1 cellular context compared by ENCODE assay signal in the genomic region with DNA sequence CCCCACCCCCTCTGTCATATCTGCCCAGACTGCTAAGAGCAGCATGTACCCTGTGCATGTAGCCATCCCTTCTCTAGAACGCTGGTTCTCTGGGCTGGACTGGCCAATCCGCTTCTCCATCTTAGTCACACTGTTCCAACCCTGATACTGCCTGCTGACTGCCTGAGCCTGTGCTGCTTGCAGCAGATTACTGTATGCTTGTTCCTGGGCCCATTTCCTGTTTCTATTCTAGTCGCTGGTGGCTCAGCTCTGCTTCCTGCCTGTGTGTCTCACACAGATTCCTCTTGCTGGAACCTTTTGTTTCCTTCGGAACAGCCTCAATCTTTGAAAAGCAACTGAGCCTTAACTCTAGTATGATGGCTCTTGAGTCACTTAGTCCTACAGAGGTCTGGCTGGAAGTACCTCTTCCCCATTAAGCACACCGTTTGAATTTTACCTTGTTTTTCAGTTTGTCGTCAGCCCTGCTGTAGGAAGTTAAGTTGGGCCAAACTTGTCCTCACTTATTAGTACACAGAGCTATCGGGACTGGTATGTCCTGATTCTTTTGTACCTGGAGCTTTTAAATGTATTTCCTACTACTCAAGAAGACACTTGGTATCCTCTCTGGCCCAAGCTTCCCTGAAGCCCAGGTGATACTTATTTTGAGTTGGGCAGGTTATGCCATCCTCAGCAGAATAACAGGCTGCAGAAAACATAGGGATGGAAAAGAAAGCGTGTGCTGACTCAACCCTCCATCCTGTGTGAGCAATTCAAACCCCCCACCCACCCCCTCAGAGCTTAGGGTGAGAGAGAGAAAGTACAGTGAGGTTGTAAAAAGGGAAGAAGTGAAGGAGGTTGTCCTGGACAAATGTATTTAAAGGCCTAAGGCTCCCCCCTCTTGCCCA.
TF ChIP-seq lines count a peak whose summit lies in the region.

No MANE protein-coding gene starts in this region.

TF ChIP-seq in K562, 482 proteins besides CTCF, POLR2A, EP300 and RAD21 (continued from another document and continues in another):
- no peak for TF ChIP-seq ELK3 (CRISPR knock-in tag; IDR thresholded peaks at IDR 0.05)
- peak; percentile 38 to 86 for TF ChIP-seq AFF1 (IDR thresholded peaks at IDR 0.05; ENCODE audit: low read depth in 1 of 2, partially characterized antibody in 2 of 2)
- TF ChIP-seq ZFP1 (CRISPR knock-in tag; IDR thresholded peaks at IDR 0.05) = no peak
- TF ChIP-seq ZNF282 (CRISPR knock-in tag; IDR thresholded peaks at IDR 0.05) = no peak
- TF ChIP-seq, protein P1, sequence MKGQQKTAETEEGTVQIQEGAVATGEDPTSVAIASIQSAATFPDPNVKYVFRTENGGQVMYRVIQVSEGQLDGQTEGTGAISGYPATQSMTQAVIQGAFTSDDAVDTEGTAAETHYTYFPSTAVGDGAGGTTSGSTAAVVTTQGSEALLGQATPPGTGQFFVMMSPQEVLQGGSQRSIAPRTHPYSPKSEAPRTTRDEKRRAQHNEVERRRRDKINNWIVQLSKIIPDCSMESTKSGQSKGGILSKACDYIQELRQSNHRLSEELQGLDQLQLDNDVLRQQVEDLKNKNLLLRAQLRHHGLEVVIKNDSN (CRISPR knock-in tag; IDR thresholded peaks at IDR 0.05) = peak; percentile 62
- peak; percentile 90 for TF ChIP-seq TFAP4 (CRISPR knock-in tag; IDR thresholded peaks at IDR 0.05; ENCODE audit: borderline replicate concordance)
- TF ChIP-seq MEF2D (tag; conservative IDR thresholded peaks at IDR 0.05; ENCODE audit: low read depth) = peak; percentile 99
- 0 out of 2 replicates have a peak, but pooled peaks have one; percentile 64 for TF ChIP-seq ZNF766 (CRISPR knock-in tag; conservative IDR thresholded peaks at IDR 0.05)
- TF ChIP-seq ZBTB9 (CRISPR knock-in tag; IDR thresholded peaks at IDR 0.05) = 0 out of 2 replicates have a peak, but pooled peaks have one; percentile 61
- TF ChIP-seq CTBP1 (IDR thresholded peaks at IDR 0.05; ENCODE audit: borderline replicate concordance) = peak; percentile 96
- no peak for TF ChIP-seq EZH2 (IDR thresholded peaks at IDR 0.05; ENCODE audit: borderline replicate concordance, low read depth, low read length)
- TF ChIP-seq ZFPM2 (CRISPR knock-in tag; IDR thresholded peaks at IDR 0.05) = no peak
- TF ChIP-seq TOE1 (IDR thresholded peaks at IDR 0.05; ENCODE audit: borderline replicate concordance) = peak; percentile 72
- no peak for TF ChIP-seq TOE1 (CRISPR knock-in tag; IDR thresholded peaks at IDR 0.05; ENCODE audit: borderline replicate concordance, low read depth)
- no peak for TF ChIP-seq ADNP (tag; IDR thresholded peaks at IDR 0.05)
- TF ChIP-seq FIP1L1 (IDR thresholded peaks at IDR 0.05; ENCODE audit: low read depth, low read length, poor library complexity, severe bottlenecking) = no peak
- TF ChIP-seq CREB5 (CRISPR knock-in tag; IDR thresholded peaks at IDR 0.05) = 0 out of 2 replicates have a peak, but pooled peaks have one; percentile 28
- TF ChIP-seq ZNF318 (IDR thresholded peaks at IDR 0.05; ENCODE audit: borderline replicate concordance in 1 of 2, low read depth in 1 of 2) = no peak
- TF ChIP-seq STAT5B (CRISPR knock-in tag; IDR thresholded peaks at IDR 0.05) = no peak
- TF ChIP-seq MAZ (CRISPR knock-in tag; conservative IDR thresholded peaks at IDR 0.05 in 1 of 2, IDR thresholded peaks at IDR 0.05 in 1 of 2) = peak; percentile 63 to 73; a peak in 3 of 4 replicates
- TF ChIP-seq FOSL1 (tag; conservative IDR thresholded peaks at IDR 0.05) = peak; percentile 76
- 0 out of 2 replicates have a peak, but pooled peaks have one; percentile 29 for TF ChIP-seq DDX20 (tag; IDR thresholded peaks at IDR 0.05; ENCODE audit: low read depth)
- no peak for TF ChIP-seq GABPB2 (CRISPR knock-in tag; conservative IDR thresholded peaks at IDR 0.05)
- TF ChIP-seq NRF1 (conservative IDR thresholded peaks at IDR 0.05 in 1 of 2, IDR thresholded peaks at IDR 0.05 in 1 of 2) = peak; percentile 74 to 78
- TF ChIP-seq, protein P2, sequence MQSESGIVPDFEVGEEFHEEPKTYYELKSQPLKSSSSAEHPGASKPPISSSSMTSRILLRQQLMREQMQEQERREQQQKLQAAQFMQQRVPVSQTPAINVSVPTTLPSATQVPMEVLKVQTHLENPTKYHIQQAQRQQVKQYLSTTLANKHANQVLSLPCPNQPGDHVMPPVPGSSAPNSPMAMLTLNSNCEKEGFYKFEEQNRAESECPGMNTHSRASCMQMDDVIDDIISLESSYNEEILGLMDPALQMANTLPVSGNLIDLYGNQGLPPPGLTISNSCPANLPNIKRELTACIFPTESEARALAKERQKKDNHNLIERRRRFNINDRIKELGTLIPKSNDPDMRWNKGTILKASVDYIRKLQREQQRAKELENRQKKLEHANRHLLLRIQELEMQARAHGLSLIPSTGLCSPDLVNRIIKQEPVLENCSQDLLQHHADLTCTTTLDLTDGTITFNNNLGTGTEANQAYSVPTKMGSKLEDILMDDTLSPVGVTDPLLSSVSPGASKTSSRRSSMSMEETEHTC (IDR thresholded peaks at IDR 0.05) = peak; percentile 66; the same call in 1 of the 2 replicates
